12 cellular contexts compared by ENCODE assay signal in genomic region chrX:133544105-133544504, GRCh38.
DNase-seq lines count a peak whose midpoint lies in the region; ATAC-seq, FAIRE-seq and TF ChIP-seq lines count a peak whose summit lies in the region.
"Had no signal": no experiment of that assay in that cellular context is flagged by ENCODE, and none has a peak within 500 bp of the region (broad histone marks: within the 10 kb centered on the region; RNA-seq: fewer than 3 reads in every experiment).

No MANE protein-coding gene starts in this region.

- no peaks in the 10 kb centered on the region for H3K36me3 Mint-ChIP-seq in activated CD8-positive, alpha-beta memory T cell treated with anti-CD3 and anti-CD28 coated beads, Interleukin-2, amount 10 ng/mL, durations not matched to agents 7 days and 5 days
- H3K36me3 Mint-ChIP-seq: IgD-negative memory B cell had no signal

- no peak overlapping the region for H3K27ac Mint-ChIP-seq in activated CD8-positive, alpha-beta memory T cell treated with anti-CD3 and anti-CD28 coated beads, Interleukin-2, amount 10 ng/mL, durations not matched to agents 7 days and 5 days
- H3K27ac Mint-ChIP-seq: IgD-negative memory B cell, T-helper 17 cell had no signal

- peak; percentile 33 for DNase-seq in HPDE6-E6E7 (ENCODE audit: extremely low spot score)
- peak; percentile 79 for DNase-seq in SW480 (ENCODE audit: low spot score)
- DNase-seq in glomerular visceral epithelial cell (ENCODE audit: extremely low spot score), result peak; percentile 65
- peak; percentile 61 for DNase-seq in stromal cell of bone marrow (ENCODE audit: low read depth)
- DNase-seq in activated CD8-positive, alpha-beta memory T cell treated with anti-CD3 and anti-CD28 coated beads, Interleukin-2, amount 10 ng/mL, durations not matched to agents 7 days and 5 days, result no peak
- DNase-seq in D721Med (ENCODE audit: insufficient read length, low spot score), result no peak
- DNase-seq: GF-D8, head of caudate nucleus, NCI-H524 treated with DMSO at 0.1 percent for 48 hours, T-helper 17 cell had no signal

- FAIRE-seq in D721Med (lab: Jason Lieb, UNC), result no peak

- H3K4me3 Mint-ChIP-seq in activated CD8-positive, alpha-beta memory T cell treated with anti-CD3 and anti-CD28 coated beads, Interleukin-2, amount 10 ng/mL, durations not matched to agents 7 days and 5 days, result no peak overlapping the region
- H3K4me3 Mint-ChIP-seq: IgD-negative memory B cell, T-helper 17 cell had no signal

- CTCF ChIA-PET in activated CD8-positive, alpha-beta memory T cell treated with anti-CD3 and anti-CD28 coated beads, Interleukin-2, amount 10 ng/mL, durations not matched to agents 7 days and 5 days (lab: Charles Lee), result no interaction called here

- H3K4me1 Mint-ChIP-seq in activated CD8-positive, alpha-beta memory T cell treated with anti-CD3 and anti-CD28 coated beads, Interleukin-2, amount 10 ng/mL, durations not matched to agents 7 days and 5 days, result no peaks in the 10 kb centered on the region
- H3K4me1 Mint-ChIP-seq: IgD-negative memory B cell, T-helper 17 cell had no signal

- no peak for ATAC-seq in activated CD8-positive, alpha-beta memory T cell treated with anti-CD3 and anti-CD28 coated beads, Interleukin-2, amount 10 ng/mL, durations not matched to agents 7 days and 5 days
- ATAC-seq in GM19328 (IDR thresholded peaks at IDR 0.05; ENCODE audit: unreplicated experiment), result no peak
- ATAC-seq: T-helper 17 cell had no signal

- no peaks in the 10 kb centered on the region for H3K9me3 Mint-ChIP-seq in activated CD8-positive, alpha-beta memory T cell treated with anti-CD3 and anti-CD28 coated beads, Interleukin-2, amount 10 ng/mL, durations not matched to agents 7 days and 5 days (ENCODE audit: low read depth)

- no peak for TF ChIP-seq CTCF in D721Med (IDR thresholded peaks at IDR 0.05; ENCODE audit: insufficient read depth, missing control alignments)

- no peaks in the 10 kb centered on the region for H3K27me3 Mint-ChIP-seq in activated CD8-positive, alpha-beta memory T cell treated with anti-CD3 and anti-CD28 coated beads, Interleukin-2, amount 10 ng/mL, durations not matched to agents 7 days and 5 days
- H3K27me3 Mint-ChIP-seq: IgD-negative memory B cell, T-helper 17 cell had no signal

Comparison
In these comparisons a context has a peak if more than half of its experiments do, and no peak if none do; other contexts are left out.
1. DNase-seq: peak in HPDE6-E6E7 (single experiment), SW480 (single experiment), glomerular visceral epithelial cell (single experiment) and stromal cell of bone marrow (single experiment); none in activated CD8-positive, alpha-beta memory T cell treated with anti-CD3 and anti-CD28 coated beads, Interleukin-2, amount 10 ng/mL, durations not matched to agents 7 days and 5 days (single experiment) and D721Med (single experiment).